Comparison of ENCODE assay signal across 1 cellular context in genomic region chr3:151880326-151880725, GRCh38.
TF ChIP-seq lines count a peak whose summit lies in the region.

No MANE protein-coding gene starts in this region.

TF ChIP-seq in GM23338, 12 proteins besides CTCF, POLR2A, EP300 and RAD21 (continued from another document):
- TF ChIP-seq REST (IDR thresholded peaks at IDR 0.05; ENCODE audit: unreplicated experiment) (no peak), EZH2phosphoT487 (IDR thresholded peaks at IDR 0.05; ENCODE audit: unreplicated experiment) (no peak), POLR2AphosphoS5 (IDR thresholded peaks at IDR 0.05; ENCODE audit: low read depth) (no peak), ZNF331 (CRISPR knock-in tag; IDR thresholded peaks at IDR 0.05; ENCODE audit: low read depth) (no peak), JUNB (IDR thresholded peaks at IDR 0.05; ENCODE audit: unreplicated experiment) (no peak), ZNF114 (CRISPR knock-in tag; IDR thresholded peaks at IDR 0.05) (no peak)
